In genomic region chr15:76286231-76286879, GRCh38 we compare ENCODE assay signal across 11 cellular contexts. TPM values are rescaled to one million over a fixed set of nuclear protein-coding genes. Genes with fewer than 3 reads are reported as not detected.
DNase-seq lines count a peak whose midpoint lies in the region; ATAC-seq, FAIRE-seq and TF ChIP-seq lines count a peak whose summit lies in the region.
"Had no signal": no experiment of that assay in that cellular context is flagged by ENCODE, and none has a peak within 500 bp of the region (broad histone marks: within the 10 kb centered on the region; RNA-seq: fewer than 3 reads in every experiment).

No MANE protein-coding gene starts in this region.

- H3K27me3 ChIP-seq in liver (ENCODE audit: control insufficient read depth in 4 of 4, insufficient read depth in 4 of 4, low read length in 3 of 4), result no peaks in the 10 kb centered on the region
- no peaks in the 10 kb centered on the region for H3K27me3 ChIP-seq in HepG2 (ENCODE audit: control insufficient read depth in 1 of 2, insufficient read depth in 2 of 2, low read length in 2 of 2)
- H3K27me3 ChIP-seq in Karpas-422 (ENCODE audit: low read length), result no peaks in the 10 kb centered on the region
- H3K27me3 ChIP-seq in thymus (ENCODE audit: control insufficient read depth, insufficient read depth), result no peaks in the 10 kb centered on the region
- H3K27me3 ChIP-seq in hepatocyte, result no peaks in the 10 kb centered on the region

- TF ChIP-seq CTCF in liver (IDR thresholded peaks at IDR 0.05; ENCODE audit: low read depth, low read length, missing input control) (no peak), HepG2 (CRISPR knock-in tag; IDR thresholded peaks at IDR 0.05) (no peak), hepatocyte (IDR thresholded peaks at IDR 0.05; ENCODE audit: poor library complexity) (no peak)

- ATAC-seq in HepG2 (no peak), GM18873 (IDR thresholded peaks at IDR 0.05; ENCODE audit: low FRiP score, unreplicated experiment) (no peak), HG02571 (IDR thresholded peaks at IDR 0.05; ENCODE audit: unreplicated experiment) (no peak)

- H4K20me1 ChIP-seq in HepG2 (ENCODE audit: insufficient read depth, low read length) (peaks cover 3% of the 10 kb centered on the region), Karpas-422 (ENCODE audit: insufficient read depth, low read depth, low read length) (no peaks in the 10 kb centered on the region), hepatocyte (ENCODE audit: insufficient read depth, poor library complexity, severe bottlenecking) (peaks cover 2% of the 10 kb centered on the region)

- H3K79me2 ChIP-seq in HepG2 (ENCODE audit: insufficient read depth, low read length) (peaks cover 22% of the 10 kb centered on the region), Karpas-422 (ENCODE audit: low read length) (peaks cover 39% of the 10 kb centered on the region), hepatocyte (peaks cover 29% of the 10 kb centered on the region)

- TF ChIP-seq EP300 in HepG2 (IDR thresholded peaks at IDR 0.05; ENCODE audit: low read depth in 2 of 2, low read length in 2 of 2) (no peak), HepG2 (CRISPR knock-in tag; IDR thresholded peaks at IDR 0.05; ENCODE audit: borderline replicate concordance) (no peak)

- CTCF ChIA-PET in HepG2 (lab: Yijun Ruan, JAX; ENCODE audit: low intra/inter-chr PET ratio, low total read pairs), result no interaction called here

- H3K9ac ChIP-seq in liver (ENCODE audit: low read depth in 1 of 2, low read length in 2 of 2), result no peak overlapping the region
- no peak overlapping the region for H3K9ac ChIP-seq in HepG2 (ENCODE audit: insufficient read depth, low read depth, low read length)
- no peak overlapping the region for H3K9ac ChIP-seq in Karpas-422 (ENCODE audit: low read length)

- DNase-seq in HepG2 (ENCODE audit: low spot score), result no peak
- DNase-seq in Karpas-422, result no peak
- peak; percentile 41 for DNase-seq in dermis blood vessel endothelial cell
- DNase-seq in hepatocyte (ENCODE audit: low spot score), result no peak
- DNase-seq: Caco-2, NCI-H1092 treated with DMSO at 0.1 percent for 48 hours, nephron progenitor cell had no signal

- H3K4me1 ChIP-seq in liver (ENCODE audit: control insufficient read depth in 4 of 4, insufficient read depth in 4 of 4, low read length in 3 of 4) (peaks cover 0 to 5% (median 3%) of the 10 kb centered on the region in 4 donors), HepG2 (ENCODE audit: insufficient read depth, low read length) (peaks cover 26% of the 10 kb centered on the region), Karpas-422 (ENCODE audit: low read length) (no peaks in the 10 kb centered on the region), thymus (ENCODE audit: control insufficient read depth, insufficient read depth, low read length) (no peaks in the 10 kb centered on the region), hepatocyte (ENCODE audit: insufficient read depth) (no peaks in the 10 kb centered on the region)
- H3K4me1 ChIP-seq: Caco-2 had no signal

- H3K36me3 ChIP-seq in liver (ENCODE audit: control insufficient read depth in 4 of 4, insufficient read depth in 3 of 4, low read depth in 1 of 4, low read length in 3 of 4), result peaks cover 7 to 30% (median 22%) of the 10 kb centered on the region in 4 donors
- H3K36me3 ChIP-seq in HepG2 (replicated peaks in 1 of 2; ENCODE audit: control insufficient read depth in 1 of 2, insufficient read depth in 2 of 2, low read length in 2 of 2), result peaks cover 14 to 68% of the 10 kb centered on the region in 2 experiments
- peaks cover 45% of the 10 kb centered on the region for H3K36me3 ChIP-seq in Karpas-422 (ENCODE audit: insufficient read depth, low read length)
- peaks cover 12% of the 10 kb centered on the region for H3K36me3 ChIP-seq in thymus (ENCODE audit: control insufficient read depth, insufficient read depth)
- no peaks in the 10 kb centered on the region for H3K36me3 ChIP-seq in hepatocyte (replicated peaks; ENCODE audit: insufficient read depth, low read depth)

- POLR2A ChIA-PET in HepG2 (lab: Yijun Ruan, JAX), result interaction anchor here (1.4 kb wide), 1 partner anchor 24 kb away, joined by 3 read pairs; no protein-coding TSS in a partner anchor

- in situ Hi-C loops in HepG2 (cut with HindIII; ENCODE audit: extremely low pct_ligation_motif_present, low pct_unique_long_range_greater_than_20kb), result no loop called here

- H3K27ac ChIP-seq in liver (ENCODE audit: low read depth in 1 of 2, low read length in 2 of 2), result no peak overlapping the region
- no peak overlapping the region for H3K27ac ChIP-seq in HepG2 (ENCODE audit: extremely low read length, insufficient read depth, low read length)
- no peak overlapping the region for H3K27ac ChIP-seq in Karpas-422 (ENCODE audit: low read length)
- H3K27ac ChIP-seq in thymus (ENCODE audit: low read depth), result peak overlapping the region; percentile 26
- H3K27ac ChIP-seq in hepatocyte, result no peak overlapping the region

- TF ChIP-seq RAD21 in liver (IDR thresholded peaks at IDR 0.05) (peak in 1 of 2 donors; percentile 8), HepG2 (CRISPR knock-in tag; IDR thresholded peaks at IDR 0.05) (no peak)

- H3K4me2 ChIP-seq in HepG2 (ENCODE audit: low read depth, low read length) (no peak overlapping the region), Karpas-422 (ENCODE audit: low read depth, low read length, poor library complexity, severe bottlenecking) (peak overlapping the region; percentile 7), hepatocyte (no peak overlapping the region)

- H3K9me2 ChIP-seq in Karpas-422 (replicated peaks; ENCODE audit: insufficient read depth, low read length) (no peaks in the 10 kb centered on the region), hepatocyte (replicated peaks; ENCODE audit: insufficient read depth) (no peaks in the 10 kb centered on the region)

- no peak for FAIRE-seq in HepG2 (lab: Jason Lieb, UNC)

- no peaks in the 10 kb centered on the region for H3K9me3 ChIP-seq in liver (ENCODE audit: control insufficient read depth in 4 of 4, low read length in 3 of 4)
- no peaks in the 10 kb centered on the region for H3K9me3 ChIP-seq in HepG2 (ENCODE audit: low read length)
- no peaks in the 10 kb centered on the region for H3K9me3 ChIP-seq in Karpas-422 (ENCODE audit: low read length)
- H3K9me3 ChIP-seq in thymus (ENCODE audit: control insufficient read depth), result no peaks in the 10 kb centered on the region
- H3K9me3 ChIP-seq in hepatocyte (ENCODE audit: low read depth), result no peaks in the 10 kb centered on the region
- H3K9me3 ChIP-seq: Caco-2 had no signal

- WGBS in liver, result 43% methylated on average over 4 of the region's 4 CpGs
- 93% methylated on average over 4 of the region's 4 CpGs for WGBS in HepG2 (ENCODE audit: low lambda C conversion rate)
- WGBS in thymus, result 30% methylated on average over 4 of the region's 4 CpGs
- 90% methylated on average over 4 of the region's 4 CpGs for WGBS in hepatocyte (ENCODE audit: low lambda C conversion rate, missing lambda C conversion rate)

- intact Hi-C loops in HepG2 (cut with micrococcal nuclease; ENCODE audit: unreplicated experiment), result loop anchor here (5.0 to 10.0 kb wide), 3 partner anchors 48 to 92 kb away; partner anchors contain the start of gene ISL2

- BruUV-seq in HepG2 (replicated peaks; lab: Mats Ljungman, UMichigan), result no TSS peak

- no peak for TF ChIP-seq POLR2A in HepG2 (IDR thresholded peaks at IDR 0.05; ENCODE audit: insufficient read depth in 1 of 2, low read depth in 2 of 2, low read length in 2 of 2)

- H3K4me3 ChIP-seq in liver (ENCODE audit: low read depth in 1 of 3, low read length in 3 of 3) (no peak overlapping the region), HepG2 (replicated peaks in 1 of 3; ENCODE audit: insufficient read depth in 1 of 3, low read depth in 2 of 3, low read length in 3 of 3) (no peak overlapping the region), Karpas-422 (ENCODE audit: low read length) (no peak overlapping the region), thymus (ENCODE audit: low read length) (peak overlapping the region; percentile 0), hepatocyte (no peak overlapping the region)

- H2AFZ ChIP-seq in HepG2 (ENCODE audit: low read length), result no peak overlapping the region
- H2AFZ ChIP-seq in Karpas-422 (ENCODE audit: low read length), result no peak overlapping the region
- H2AFZ ChIP-seq in hepatocyte, result no peak overlapping the region

RNA-seq across cellular contexts. Expression of gene ETFA, which starts 24.9 kb away (rescaled TPM):
- 100 to 1,000 TPM in 1 of 2 donors, 10 to 100 TPM in 1; 92.6 to 242 TPM for total RNA-seq in liver
- 100 to 1,000 TPM; 337 to 342 TPM for polyA plus RNA-seq in liver
- 396 and 456 TPM in 2 replicates for total RNA-seq in HepG2 (2016; rRNA removed; fragmentation: Illumina TruSeq; extraction: Trizol)
- total RNA-seq in HepG2 (2016; cell fraction: cytosol; rRNA removed; fragmentation: Illumina TruSeq; extraction: Trizol; ENCODE audit: low read depth), result 368 and 410 TPM in 2 replicates
- total RNA-seq in HepG2 (2016; cell fraction: insoluble cytoplasmic fraction; rRNA removed; fragmentation: Illumina TruSeq; extraction: Trizol), result 386 and 515 TPM in 2 replicates
- total RNA-seq in HepG2 (2016; cell fraction: membrane; rRNA removed; fragmentation: Illumina TruSeq; extraction: Trizol), result 164 and 175 TPM in 2 replicates
- 159 and 170 TPM in 2 replicates for total RNA-seq in HepG2 (2016; cell fraction: nucleus; rRNA removed; fragmentation: Illumina TruSeq; extraction: Trizol)
- polyA plus RNA-seq in HepG2 (2011; rRNA removed), result 221 and 291 TPM in 2 replicates
- 171 and 237 TPM in 2 replicates for polyA plus RNA-seq in HepG2 (2011; cell fraction: cytosol; rRNA removed)
- polyA plus RNA-seq in HepG2 (2011; cell fraction: nucleus; rRNA removed), result 66.6 and 86.3 TPM in 2 replicates
- 209 and 241 TPM in 2 replicates for polyA plus RNA-seq in HepG2 (2012)
- polyA plus RNA-seq in HepG2 (2016; cell fraction: cytosol; fragmentation: Illumina TruSeq; extraction: Trizol; ENCODE audit: low read depth), result 67.4 and 75.2 TPM in 2 replicates
- 426 and 472 TPM in 2 replicates for polyA plus RNA-seq in HepG2 (2016; cell fraction: insoluble cytoplasmic fraction; fragmentation: Illumina TruSeq; extraction: Trizol; ENCODE audit: low read depth)
- polyA plus RNA-seq in HepG2 (2016; cell fraction: membrane; fragmentation: Illumina TruSeq; extraction: Trizol; ENCODE audit: low read depth), result 74.9 and 81.8 TPM in 2 replicates
- polyA plus RNA-seq in HepG2 (2016; cell fraction: nucleus; fragmentation: Illumina TruSeq; extraction: Trizol; ENCODE audit: insufficient read depth, low read depth), result 213 and 215 TPM in 2 replicates
- 123 and 181 TPM in 2 replicates for polyA minus RNA-seq in HepG2 (2011; rRNA and poly(A)+ RNA removed; ENCODE audit: low replicate concordance)
- polyA minus RNA-seq in HepG2 (2011; cell fraction: cytosol; rRNA and poly(A)+ RNA removed), result 116 and 138 TPM in 2 replicates
- polyA minus RNA-seq in HepG2 (2011; cell fraction: nucleus; rRNA and poly(A)+ RNA removed), result 103 and 120 TPM in 2 replicates
- 128 and 170 TPM in 2 replicates for total RNA-seq in Karpas-422 (2014; rRNA removed; shearing (Covaris generic); ENCODE audit: low replicate concordance)
- 165 and 183 TPM in 2 replicates for total RNA-seq in dermis blood vessel endothelial cell
- polyA plus RNA-seq in thymus, result 83.5 TPM
- total RNA-seq in hepatocyte, result 154 and 175 TPM in 2 replicates
- polyA plus RNA-seq in hepatocyte, result 185 and 193 TPM in 2 replicates

RNA-seq across cellular contexts. Expression of gene ISL2, which starts 50.2 kb away (rescaled TPM):
- total RNA-seq in liver (under 1 TPM in 1 of 2 donors, not detected in 1; 0.14 TPM), HepG2 (2016; rRNA removed; fragmentation: Illumina TruSeq; extraction: Trizol) (2.5 and 5.1 TPM in 2 replicates), dermis blood vessel endothelial cell (0.56 and 1.2 TPM in 2 replicates), hepatocyte (3.9 and 5.3 TPM in 2 replicates)
- polyA plus RNA-seq in liver (under 1 TPM in 1 of 2 donors, not detected in 1; 0.03 TPM), HepG2 (2011; rRNA removed) (4.3 and 6.3 TPM in 2 replicates), thymus (0.23 TPM), hepatocyte (3.3 and 4.7 TPM in 2 replicates)
- 1.5 and 2.1 TPM in 2 replicates for total RNA-seq in HepG2 (2016; cell fraction: cytosol; rRNA removed; fragmentation: Illumina TruSeq; extraction: Trizol; ENCODE audit: low read depth)
- 3.0 and 4.9 TPM in 2 replicates for total RNA-seq in HepG2 (2016; cell fraction: insoluble cytoplasmic fraction; rRNA removed; fragmentation: Illumina TruSeq; extraction: Trizol)
- total RNA-seq in HepG2 (2016; cell fraction: membrane; rRNA removed; fragmentation: Illumina TruSeq; extraction: Trizol), result 2.9 and 3.6 TPM in 2 replicates
- 5.5 and 5.8 TPM in 2 replicates for total RNA-seq in HepG2 (2016; cell fraction: nucleus; rRNA removed; fragmentation: Illumina TruSeq; extraction: Trizol)
- 3.7 and 5.2 TPM in 2 replicates for polyA plus RNA-seq in HepG2 (2011; cell fraction: cytosol; rRNA removed)
- 40.9 and 48.7 TPM in 2 replicates for polyA plus RNA-seq in HepG2 (2011; cell fraction: nucleus; rRNA removed)
- 3.6 and 6.5 TPM in 2 replicates for polyA plus RNA-seq in HepG2 (2012)
- polyA plus RNA-seq in HepG2 (2016; cell fraction: cytosol; fragmentation: Illumina TruSeq; extraction: Trizol; ENCODE audit: low read depth), result 1.7 and 2.0 TPM in 2 replicates
- polyA plus RNA-seq in HepG2 (2016; cell fraction: insoluble cytoplasmic fraction; fragmentation: Illumina TruSeq; extraction: Trizol; ENCODE audit: low read depth), result 3.6 and 3.7 TPM in 2 replicates
- 1.8 and 2.1 TPM in 2 replicates for polyA plus RNA-seq in HepG2 (2016; cell fraction: membrane; fragmentation: Illumina TruSeq; extraction: Trizol; ENCODE audit: low read depth)
- 13.2 TPM in 2 replicates for polyA plus RNA-seq in HepG2 (2016; cell fraction: nucleus; fragmentation: Illumina TruSeq; extraction: Trizol; ENCODE audit: insufficient read depth, low read depth)
- polyA minus RNA-seq in HepG2 (2011; rRNA and poly(A)+ RNA removed; ENCODE audit: low replicate concordance), result 1.7 and 9.6 TPM in 2 replicates
- 4.3 and 7.4 TPM in 2 replicates for polyA minus RNA-seq in HepG2 (2011; cell fraction: cytosol; rRNA and poly(A)+ RNA removed)
- 8.9 and 12.7 TPM in 2 replicates for polyA minus RNA-seq in HepG2 (2011; cell fraction: nucleus; rRNA and poly(A)+ RNA removed)
- total RNA-seq in Karpas-422 (2014; rRNA removed; shearing (Covaris generic); ENCODE audit: low replicate concordance), result 8.3 and 8.7 TPM in 2 replicates
